In genomic region chr9:128276008-128276573, GRCh38 we compare ENCODE assay signal across 8 cellular contexts. TPM values are rescaled to one million over a fixed set of nuclear protein-coding genes. Genes with fewer than 3 reads are reported as not detected.
DNase-seq lines count a peak whose midpoint lies in the region; ATAC-seq lines count a peak whose summit lies in the region.

SWI5 (plus strand) TSS chr9:128276276.

- CTCF ChIA-PET in activated CD8-positive, alpha-beta memory T cell treated with anti-CD3 and anti-CD28 coated beads for 36 hours (lab: Charles Lee), result interaction anchor here (0.8 kb wide), 1 partner anchor 19 kb away, joined by 4 read pairs; no protein-coding TSS in a partner anchor

- DNase-seq in COR-L47 (lab: John Stamatoyannopoulos, UW), result peak; percentile 100
- DNase-seq in HT1080 (ENCODE audit: low read depth), result peak; percentile 97
- peak; percentile 98 to 99 for DNase-seq in NOMO-1 (lab: John Stamatoyannopoulos, UW; ENCODE audit: unreplicated experiment in 2 of 2)
- DNase-seq in effector CD8-positive, alpha-beta T cell (lab: John Stamatoyannopoulos, UW), result peak; percentile 100
- DNase-seq in medulla oblongata (ENCODE audit: extremely low spot score), result peak; percentile 99
- DNase-seq in stimulated activated CD4-positive, alpha-beta T cell treated with anti-CD3 and anti-CD28 coated beads, TNF-alpha, amount 100 ng/mL, for 48 hours (ENCODE audit: low read depth in 3 of 3), result peak; percentile 100

- peak; percentile 95 for ATAC-seq in GM21367 (IDR thresholded peaks at IDR 0.05; ENCODE audit: unreplicated experiment)

- POLR2A ChIA-PET in activated CD8-positive, alpha-beta memory T cell treated with anti-CD3 and anti-CD28 coated beads for 36 hours (lab: Charles Lee), result interaction anchor here (0.6 to 0.9 kb wide), 3 partner anchors 46 to 274 kb away, joined by 3 to 4 read pairs (median 3); no protein-coding TSS in a partner anchor

RNA-seq across cellular contexts. Expression of gene SWI5, which starts in this region (rescaled TPM):
- 51.9 and 52.7 TPM in 2 replicates for total RNA-seq in HT1080 (2014; rRNA removed; shearing (Covaris generic))
- 46.1 and 50.8 TPM in 2 replicates for polyA plus RNA-seq in HT1080 (2015; cell fraction: cytosol; rRNA removed)
- 14.3 and 18.4 TPM in 2 replicates for polyA plus RNA-seq in HT1080 (2015; cell fraction: nucleus; rRNA removed)
- 10 to 100 TPM; 18.1 to 19.5 TPM for total RNA-seq in activated CD8-positive, alpha-beta memory T cell treated with anti-CD3 and anti-CD28 coated beads for 36 hours

Comparison
In these comparisons a context has a peak if more than half of its experiments do, and no peak if none do; other contexts are left out.
1. Peak in every context shown above with its lines: DNase-seq and ATAC-seq.